In genomic region chr16:48143816-48144215, GRCh38 we compare ENCODE assay signal across 30 cellular contexts. TPM values are rescaled to one million over a fixed set of nuclear protein-coding genes. Genes with fewer than 3 reads are reported as not detected.
"Had no signal": no experiment of that assay in that cellular context is flagged by ENCODE, and none has a peak within 500 bp of the region (broad histone marks: within the 10 kb centered on the region; RNA-seq: fewer than 3 reads in every experiment).

No MANE protein-coding gene starts in this region.

- ATAC-seq: left cardiac atrium; left lobe of liver; lower lobe of right lung; natural killer cell; right lobe of liver; stimulated activated memory B cell treated with anti-CD40 and anti-IgM and Interleukin-4, amounts not matched to agents 10 μg/mL and 1 μg/mL and 100 μg/mL, for 72 hours; stimulated activated naive CD8-positive, alpha-beta T cell treated with anti-CD3 and anti-CD28 coated beads, Interleukin-15, amount 100 ng/mL, for 72 hours had no signal

- H3K36me3 ChIP-seq: lower lobe of right lung, ovary, right atrium auricular region, right lobe of liver, tibial nerve, vagina had no signal

- H3K27ac ChIP-seq: hepatocyte, lower lobe of right lung, ovary, psoas muscle, right atrium auricular region, right lobe of liver, tibial nerve, vagina had no signal

- H3K4me1 Mint-ChIP-seq: mesothelial cell of epicardium; naive B cell; natural killer cell; nephron progenitor cell; stimulated activated memory B cell treated with anti-CD40 and anti-IgM and Interleukin-4, amounts not matched to agents 10 μg/mL and 1 μg/mL and 100 μg/mL, for 72 hours; stimulated activated naive CD8-positive, alpha-beta T cell treated with anti-CD3 and anti-CD28 coated beads, Interleukin-15, amount 100 ng/mL, for 72 hours had no signal

- DNase-seq: kidney glomerular epithelial cell; left cardiac atrium; lower lobe of right lung; mesendoderm; naive B cell; natural killer cell; nephron progenitor cell; ovary; psoas muscle; right lobe of liver; stimulated activated CD4-positive, alpha-beta T cell treated with anti-CD3 and anti-CD28 coated beads, Interleukin-1b, Interleukin-23, amount 100 ng/mL, for 48 hours; stimulated activated CD4-positive, alpha-beta T cell treated with anti-CD3 and anti-CD28 coated beads, Interleukin-2, amount 100 ng/mL, for 48 hours; stimulated activated CD4-positive, alpha-beta T cell treated with anti-CD3 and anti-CD28 coated beads, Interleukin-4, amount 100 ng/mL, for 4 hours; stimulated activated CD8-positive, alpha-beta memory T cell treated with anti-CD3 and anti-CD28 coated beads, Interleukin-4, amount 100 ng/mL, for 48 hours; stimulated activated naive CD4-positive, alpha-beta T cell treated with Interleukin-2 at 50 U/mL for 16 hours; stimulated activated naive CD8-positive, alpha-beta T cell treated with anti-CD3 and anti-CD28 coated beads, Interleukin-15, amount 100 ng/mL, for 72 hours had no signal

- H3K27me3 ChIP-seq: hepatocyte, ovary, right atrium auricular region, right lobe of liver, tibial nerve, vagina had no signal

- H2AFZ ChIP-seq: hepatocyte had no signal

- H3K4me3 Mint-ChIP-seq: mesothelial cell of epicardium; naive B cell; natural killer cell; nephron progenitor cell; stimulated activated memory B cell treated with anti-CD40 and anti-IgM and Interleukin-4, amounts not matched to agents 10 μg/mL and 1 μg/mL and 100 μg/mL, for 72 hours; stimulated activated naive CD8-positive, alpha-beta T cell treated with anti-CD3 and anti-CD28 coated beads, Interleukin-15, amount 100 ng/mL, for 72 hours; type B pancreatic cell had no signal

- H3K27ac Mint-ChIP-seq: mesothelial cell of epicardium; naive B cell; natural killer cell; nephron progenitor cell; stimulated activated memory B cell treated with anti-CD40 and anti-IgM and Interleukin-4, amounts not matched to agents 10 μg/mL and 1 μg/mL and 100 μg/mL, for 72 hours; stimulated activated naive CD8-positive, alpha-beta T cell treated with anti-CD3 and anti-CD28 coated beads, Interleukin-15, amount 100 ng/mL, for 72 hours; type B pancreatic cell had no signal

- H3K9me3 ChIP-seq: lower lobe of right lung, ovary, vagina had no signal

- H3K36me3 Mint-ChIP-seq: mesothelial cell of epicardium, naive B cell, natural killer cell, type B pancreatic cell had no signal

- H3K79me2 ChIP-seq: hepatocyte had no signal

- H3K4me1 ChIP-seq: lower lobe of right lung, psoas muscle, right atrium auricular region, right lobe of liver, tibial nerve, vagina had no signal

- H3K4me2 ChIP-seq: hepatocyte, smooth muscle cell had no signal

- FAIRE-seq: keratinocyte had no signal

- H3K9me3 Mint-ChIP-seq: natural killer cell, type B pancreatic cell had no signal

- H3K4me3 ChIP-seq: hepatocyte, lower lobe of right lung, ovary, psoas muscle, right atrium auricular region, right lobe of liver, smooth muscle cell, tibial nerve, vagina had no signal

RNA-seq across cellular contexts. Expression of gene ABCC12, which starts 12.0 kb away (rescaled TPM):
- total RNA-seq: hepatocyte, left cardiac atrium, lower lobe of right lung, mesothelial cell of epicardium, mononuclear cell, natural killer cell, omental fat pad, right atrium auricular region, skeletal muscle tissue, smooth muscle cell, ureter, vagina had no signal
